1 cellular context compared by ENCODE assay signal in genomic region chr1:151980287-151981177, GRCh38.
TF ChIP-seq lines count a peak whose summit lies in the region.

No MANE protein-coding gene starts in this region.

TF ChIP-seq in HEK293, 187 proteins besides CTCF, POLR2A, EP300 and RAD21 (continued from another document and continues in another):
- TF ChIP-seq ZNF398 (tag by site-specific recombination; IDR thresholded peaks at IDR 0.05) = peak; percentile 28; the same call in 1 of the 2 replicates
- peak; percentile 92 for TF ChIP-seq PRDM4 (tag by site-specific recombination; IDR thresholded peaks at IDR 0.05)
- no peak for TF ChIP-seq REST (tag by site-specific recombination; IDR thresholded peaks at IDR 0.05)
- no peak for TF ChIP-seq ZNF639 (tag by site-specific recombination; IDR thresholded peaks at IDR 0.05)
- TF ChIP-seq ZNF600 (tag by site-specific recombination; IDR thresholded peaks at IDR 0.05) = peak; percentile 81
- no peak for TF ChIP-seq ZNF518A (tag by site-specific recombination; conservative IDR thresholded peaks at IDR 0.05; ENCODE audit: low read depth)
- no peak for TF ChIP-seq HOXD13 (CRISPR knock-in tag; IDR thresholded peaks at IDR 0.05; ENCODE audit: borderline replicate concordance)
- no peak for TF ChIP-seq ZNF138 (tag by site-specific recombination; IDR thresholded peaks at IDR 0.05; ENCODE audit: borderline replicate concordance)
- peak; percentile 61; the same call in 1 of the 2 replicates for TF ChIP-seq ZBTB1 (tag by site-specific recombination; IDR thresholded peaks at IDR 0.05)
- TF ChIP-seq OSR2 (tag by site-specific recombination; IDR thresholded peaks at IDR 0.05) = peak; percentile 93
- no peak for TF ChIP-seq ZNF449 (tag by site-specific recombination; IDR thresholded peaks at IDR 0.05)
- no peak for TF ChIP-seq ZNF521 (tag by site-specific recombination; IDR thresholded peaks at IDR 0.05)
- no peak for TF ChIP-seq ZNF280D (tag by site-specific recombination; IDR thresholded peaks at IDR 0.05)
- TF ChIP-seq MYNN (tag by site-specific recombination; IDR thresholded peaks at IDR 0.05; ENCODE audit: borderline replicate concordance) = no peak
- no peak for TF ChIP-seq ZNF214 (tag by site-specific recombination; IDR thresholded peaks at IDR 0.05; ENCODE audit: borderline replicate concordance)
- TF ChIP-seq HOXA7 (CRISPR knock-in tag; IDR thresholded peaks at IDR 0.05; ENCODE audit: borderline replicate concordance) = no peak
- no peak for TF ChIP-seq ELK4 (IDR thresholded peaks at IDR 0.05; ENCODE audit: borderline replicate concordance, low read depth, low read length)
- peak; percentile 72; the same call in 1 of the 2 replicates for TF ChIP-seq ZNF561 (tag by site-specific recombination; IDR thresholded peaks at IDR 0.05; ENCODE audit: borderline replicate concordance)
- no peak for TF ChIP-seq SCRT1 (tag by site-specific recombination; IDR thresholded peaks at IDR 0.05; ENCODE audit: borderline replicate concordance)
- TF ChIP-seq AEBP2 (tag by site-specific recombination; IDR thresholded peaks at IDR 0.05; ENCODE audit: borderline replicate concordance) = no peak
- no peak for TF ChIP-seq ZNF169 (tag by site-specific recombination; IDR thresholded peaks at IDR 0.05)
- TF ChIP-seq GLI4 (tag by site-specific recombination; IDR thresholded peaks at IDR 0.05) = no peak
- TF ChIP-seq ZNF202 (tag by site-specific recombination; IDR thresholded peaks at IDR 0.05; ENCODE audit: borderline replicate concordance) = no peak
- TF ChIP-seq ZSCAN5A (tag by site-specific recombination; IDR thresholded peaks at IDR 0.05) = no peak
- no peak for TF ChIP-seq ZNF747 (tag by site-specific recombination; IDR thresholded peaks at IDR 0.05)
- TF ChIP-seq ZNF223 (tag by site-specific recombination; IDR thresholded peaks at IDR 0.05) = no peak
- TF ChIP-seq IKZF3 (tag by site-specific recombination; IDR thresholded peaks at IDR 0.05) = no peak
- peak; percentile 96 for TF ChIP-seq ZNF423 (tag by site-specific recombination; IDR thresholded peaks at IDR 0.05)
- TF ChIP-seq ZNF776 (tag by site-specific recombination; IDR thresholded peaks at IDR 0.05; ENCODE audit: borderline replicate concordance) = no peak
- no peak for TF ChIP-seq ZNF785 (tag by site-specific recombination; IDR thresholded peaks at IDR 0.05)
- no peak for TF ChIP-seq ZNF302 (tag by site-specific recombination; IDR thresholded peaks at IDR 0.05; ENCODE audit: low read depth)
